ENCODE assay signal across 15 cellular contexts in genomic region chr4:173519130-173520101, GRCh38. TPM values are rescaled to one million over a fixed set of nuclear protein-coding genes. Genes with fewer than 3 reads are reported as not detected.
A peak's percentile ranks its signal among the peaks of the same experiment; 100 is the strongest.
DNase-seq lines count a peak whose midpoint lies in the region; ATAC-seq and TF ChIP-seq lines count a peak whose summit lies in the region.
"Had no signal": no experiment of that assay in that cellular context is flagged by ENCODE, and none has a peak within 500 bp of the region (broad histone marks: within the 10 kb centered on the region; RNA-seq: fewer than 3 reads in every experiment).

No MANE protein-coding gene starts in this region.

- no peak for TF ChIP-seq POLR2A in erythroblast (IDR thresholded peaks at IDR 0.05; ENCODE audit: low read length)

- H3F3A ChIP-seq in GM23338 (replicated peaks; ENCODE audit: low read depth) = peaks cover 31% of the 10 kb centered on the region
- peaks cover 46% of the 10 kb centered on the region for H3F3A ChIP-seq in smooth muscle cell (ENCODE audit: low read depth)

- no peak for TF ChIP-seq CTCF in GM23338 (conservative IDR thresholded peaks at IDR 0.05; ENCODE audit: low read depth in 2 of 2)
- no peak for TF ChIP-seq CTCF in smooth muscle cell (IDR thresholded peaks at IDR 0.05; ENCODE audit: borderline replicate concordance, insufficient read depth, poor library complexity, severe bottlenecking)

- H3K27ac Mint-ChIP-seq in GM23338 = no peak overlapping the region
- H3K27ac Mint-ChIP-seq in activated T-helper 2 cell treated with anti-CD3 and anti-CD28 coated beads, Interferon-gamma antibody, Interleukin-2, Interleukin-4, amounts not matched to agents 10 μg/mL and 5 μg/mL and 100 μg/mL, durations not matched to agents 14 hours and 24 hours and 36 hours = peak overlapping the region; percentile 60
- H3K27ac Mint-ChIP-seq: H9; natural killer cell treated with Interleukin-12 subunit alpha and Interleukin-12 subunit beta and Interleukin-15 and Interleukin-18, amount 100 ng/mL, for 72 hours had no signal

- H3K9me2 ChIP-seq in GM23338 (ENCODE audit: insufficient read depth) = no peaks in the 10 kb centered on the region

- H3K9me3 Mint-ChIP-seq in GM23338 = no peaks in the 10 kb centered on the region; the same call in 2 of the 3 replicates
- no peaks in the 10 kb centered on the region for H3K9me3 Mint-ChIP-seq in activated T-helper 2 cell treated with anti-CD3 and anti-CD28 coated beads, Interferon-gamma antibody, Interleukin-2, Interleukin-4, amounts not matched to agents 10 μg/mL and 5 μg/mL and 100 μg/mL, durations not matched to agents 14 hours and 24 hours and 36 hours

- H3K27me3 Mint-ChIP-seq in GM23338 (ENCODE audit: insufficient read depth, low read depth, poor library complexity) = peaks cover 100% of the 10 kb centered on the region
- peaks cover 90% of the 10 kb centered on the region for H3K27me3 Mint-ChIP-seq in activated T-helper 2 cell treated with anti-CD3 and anti-CD28 coated beads, Interferon-gamma antibody, Interleukin-2, Interleukin-4, amounts not matched to agents 10 μg/mL and 5 μg/mL and 100 μg/mL, durations not matched to agents 14 hours and 24 hours and 36 hours (ENCODE audit: low read depth)

- no peak overlapping the region for H2AFZ ChIP-seq in GM23338
- no peak overlapping the region for H2AFZ ChIP-seq in smooth muscle cell (ENCODE audit: low read depth)

- H3K4me1 ChIP-seq in GM23338 (ENCODE audit: insufficient read depth) (peaks cover 69% of the 10 kb centered on the region), right cardiac atrium (ENCODE audit: control insufficient read depth, insufficient read depth, low read length) (peaks cover under 1% of the 10 kb centered on the region), smooth muscle cell (ENCODE audit: low read depth) (peaks cover 21% of the 10 kb centered on the region)
- H3K4me1 ChIP-seq: Caco-2 had no signal

- H3K79me2 ChIP-seq in GM23338 (replicated peaks; ENCODE audit: insufficient read depth) (no peaks in the 10 kb centered on the region), smooth muscle cell (ENCODE audit: low read depth) (peaks cover 53% of the 10 kb centered on the region)

- intact Hi-C loops in activated T-helper 2 cell treated with anti-CD3 and anti-CD28 coated beads, Interferon-gamma antibody, Interleukin-2, Interleukin-4, amounts not matched to agents 10 μg/mL and 5 μg/mL and 100 μg/mL, durations not matched to agents 14 hours and 24 hours and 36 hours (cut with micrococcal nuclease) = loop anchor here (2.0 kb wide), 1 partner anchor 13 kb away; no protein-coding TSS in a partner anchor
- intact Hi-C loops in right cardiac atrium (cut with DNase I) = loop anchor here in 2 of 4 donors (5.0 to 10.0 kb wide), 2 partner anchors 473 to 635 kb away; no protein-coding TSS in a partner anchor

- H3K4me2 ChIP-seq in GM23338 (peak overlapping the region; percentile 82), smooth muscle cell (peak overlapping the region; percentile 87)

- H3K9me3 ChIP-seq in right cardiac atrium (ENCODE audit: control insufficient read depth, low read length) (no peaks in the 10 kb centered on the region), smooth muscle cell (replicated peaks; ENCODE audit: low read depth) (no peaks in the 10 kb centered on the region)
- H3K9me3 ChIP-seq: Caco-2 had no signal

- H4K20me1 ChIP-seq in GM23338 (replicated peaks; ENCODE audit: insufficient read depth) (peaks cover 47% of the 10 kb centered on the region), smooth muscle cell (ENCODE audit: low read depth) (no peaks in the 10 kb centered on the region)

- H3K36me3 Mint-ChIP-seq in GM23338 (ENCODE audit: low read depth) = no peaks in the 10 kb centered on the region; the same call in 2 of the 3 replicates
- H3K36me3 Mint-ChIP-seq in activated T-helper 2 cell treated with anti-CD3 and anti-CD28 coated beads, Interferon-gamma antibody, Interleukin-2, Interleukin-4, amounts not matched to agents 10 μg/mL and 5 μg/mL and 100 μg/mL, durations not matched to agents 14 hours and 24 hours and 36 hours (ENCODE audit: low read depth) = peaks cover 19% of the 10 kb centered on the region

- no peak overlapping the region for H3K27ac ChIP-seq in GM23338 (ENCODE audit: low read depth)
- H3K27ac ChIP-seq in right cardiac atrium (ENCODE audit: low read length) = peak overlapping the region; percentile 90
- peak overlapping the region; percentile 97 for H3K27ac ChIP-seq in smooth muscle cell (ENCODE audit: low read depth)
- H3K27ac ChIP-seq: epithelial cell of prostate had no signal

- peaks cover 100% of the 10 kb centered on the region for H3K27me3 ChIP-seq in GM23338 (ENCODE audit: insufficient read depth)
- H3K27me3 ChIP-seq in right cardiac atrium (ENCODE audit: control insufficient read depth, insufficient read depth) = no peaks in the 10 kb centered on the region
- no peaks in the 10 kb centered on the region for H3K27me3 ChIP-seq in smooth muscle cell (ENCODE audit: low read depth)

- H3K4me1 Mint-ChIP-seq in GM23338 = peaks cover 53% of the 10 kb centered on the region
- no peaks in the 10 kb centered on the region for H3K4me1 Mint-ChIP-seq in activated T-helper 2 cell treated with anti-CD3 and anti-CD28 coated beads, Interferon-gamma antibody, Interleukin-2, Interleukin-4, amounts not matched to agents 10 μg/mL and 5 μg/mL and 100 μg/mL, durations not matched to agents 14 hours and 24 hours and 36 hours (ENCODE audit: low read depth)

- H3K4me3 ChIP-seq in GM23338 (peak overlapping the region; percentile 53), right cardiac atrium (ENCODE audit: low read length) (peak overlapping the region; percentile 48), smooth muscle cell (peak overlapping the region; percentile 63)

- in situ Hi-C loops in ACHN (cut with HindIII; ENCODE audit: low pct_ligation_motif_present, low pct_unique_long_range_greater_than_20kb, low sequenced_read_pairs) = no loop called here

- no peaks in the 10 kb centered on the region for H3K36me3 ChIP-seq in GM23338 (ENCODE audit: insufficient read depth)
- no peaks in the 10 kb centered on the region for H3K36me3 ChIP-seq in smooth muscle cell (ENCODE audit: low read depth)

- peak; percentile 45 for DNase-seq in GM23338 (ENCODE audit: low spot score)
- DNase-seq in activated T-helper 2 cell treated with anti-CD3 and anti-CD28 coated beads, Interferon-gamma antibody, Interleukin-2, Interleukin-4, amounts not matched to agents 10 μg/mL and 5 μg/mL and 100 μg/mL, durations not matched to agents 14 hours and 24 hours and 36 hours (ENCODE audit: low spot score) = no peak
- DNase-seq in right cardiac atrium = peak; percentile 61 to 81 (median 78)
- DNase-seq in smooth muscle cell (lab: John Stamatoyannopoulos, UW; ENCODE audit: unreplicated experiment) = peak; percentile 49
- no peak for DNase-seq in NCI-H1417 treated with DMSO at 0.1 percent for 48 hours (lab: John Stamatoyannopoulos, UW)
- no peak for DNase-seq in erythroblast (lab: John Stamatoyannopoulos, UW)
- DNase-seq in ACHN = no peak
- no peak for DNase-seq in NCI-H128 (lab: John Stamatoyannopoulos, UW; ENCODE audit: unreplicated experiment)
- DNase-seq: Caco-2; stimulated activated CD4-positive, alpha-beta T cell treated with anti-CD3 and anti-CD28 coated beads, Interleukin-15, amount 100 ng/mL, for 24 hours; SW 1271 had no signal

- peak overlapping the region; percentile 81 for H3K9ac ChIP-seq in smooth muscle cell (ENCODE audit: low read depth)

- peak overlapping the region; percentile 56; the same call in 2 of the 3 replicates for H3K4me3 Mint-ChIP-seq in GM23338
- no peak overlapping the region for H3K4me3 Mint-ChIP-seq in activated T-helper 2 cell treated with anti-CD3 and anti-CD28 coated beads, Interferon-gamma antibody, Interleukin-2, Interleukin-4, amounts not matched to agents 10 μg/mL and 5 μg/mL and 100 μg/mL, durations not matched to agents 14 hours and 24 hours and 36 hours (ENCODE audit: low read depth)
- H3K4me3 Mint-ChIP-seq: natural killer cell treated with Interleukin-12 subunit alpha and Interleukin-12 subunit beta and Interleukin-15 and Interleukin-18, amount 100 ng/mL, for 72 hours had no signal

- ATAC-seq in GM23338 (no peak), right cardiac atrium (no peak)
- ATAC-seq: natural killer cell treated with Interleukin-12 subunit alpha and Interleukin-12 subunit beta and Interleukin-15 and Interleukin-18, amount 100 ng/mL, for 72 hours had no signal

- 38% methylated on average over 31 of the region's 31 CpGs for WGBS in right cardiac atrium
- WGBS in smooth muscle cell (ENCODE audit: low lambda C conversion rate) = 5% methylated on average over 31 of the region's 31 CpGs

TF ChIP-seq in GM23338, 12 proteins besides CTCF, POLR2A, EP300 and RAD21:
- TF ChIP-seq EZH2phosphoT487 (IDR thresholded peaks at IDR 0.05; ENCODE audit: unreplicated experiment) (peak; percentile 68), ZNF331 (CRISPR knock-in tag; IDR thresholded peaks at IDR 0.05; ENCODE audit: low read depth) (no peak), EZH2 (IDR thresholded peaks at IDR 0.05; ENCODE audit: low read depth, unreplicated experiment) (peak; percentile 98)

RNA-seq across cellular contexts. Expression of gene HAND2, which starts 10.6 kb away (rescaled TPM):
- total RNA-seq in GM23338 (2014; rRNA removed; shearing (Covaris generic)) = not detected in 2 replicates
- 0.15 TPM in 1 of 2 replicates, not detected in the other for polyA plus RNA-seq in GM23338 (2016; fragmentation: Nextera tagmentation; extraction: Ambion mirVana)
- total RNA-seq in activated T-helper 2 cell treated with anti-CD3 and anti-CD28 coated beads, Interferon-gamma antibody, Interleukin-2, Interleukin-4, amounts not matched to agents 10 μg/mL and 5 μg/mL and 100 μg/mL, durations not matched to agents 14 hours and 24 hours and 36 hours = not detected in 2 replicates
- 100 to 1,000 TPM in 3 of 4 donors, 10 to 100 TPM in 1; 69.3 to 154 (median 136) TPM for total RNA-seq in right cardiac atrium
- 115 TPM for polyA plus RNA-seq in right cardiac atrium
- 243 and 265 TPM in 2 replicates for total RNA-seq in smooth muscle cell
- 287 and 324 TPM in 2 replicates for polyA plus RNA-seq in smooth muscle cell
- total RNA-seq: activated CD8-positive, alpha-beta memory T cell treated with anti-CD3 and anti-CD28 coated beads for 36 hours; Caco-2; H9; natural killer cell treated with Interleukin-12 subunit alpha and Interleukin-12 subunit beta and Interleukin-15 and Interleukin-18, amount 100 ng/mL, for 72 hours had no signal

Comparison
In these comparisons a context has a peak if more than half of its experiments do, and no peak if none do; other contexts are left out.
1. DNase-seq: peak in GM23338 (single experiment), right cardiac atrium (3 of 3) and smooth muscle cell (single experiment); none in activated T-helper 2 cell treated with anti-CD3 and anti-CD28 coated beads, Interferon-gamma antibody, Interleukin-2, Interleukin-4, amounts not matched to agents 10 μg/mL and 5 μg/mL and 100 μg/mL, durations not matched to agents 14 hours and 24 hours and 36 hours (single experiment), NCI-H1417 treated with DMSO at 0.1 percent for 48 hours (single experiment), erythroblast (0 of 2), ACHN (single experiment) and NCI-H128 (single experiment).
2. RNA of gene HAND2, which starts 10.6 kb away (total RNA-seq): 243 to 265 TPM in smooth muscle cell and 69.3 to 154 TPM in right cardiac atrium; not detected in GM23338 and not detected in activated T-helper 2 cell treated with anti-CD3 and anti-CD28 coated beads, Interferon-gamma antibody, Interleukin-2, Interleukin-4, amounts not matched to agents 10 μg/mL and 5 μg/mL and 100 μg/mL, durations not matched to agents 14 hours and 24 hours and 36 hours; every median in the first group is over 10 times any median in the second.
3. Peak in every context shown above with its lines, with median percentiles within 50 percentile points of each other: H3K4me3 ChIP-seq.